In genomic region chr11:40491341-40491740, GRCh38 we compare ENCODE assay signal across 31 cellular contexts.
"Had no signal": no experiment of that assay in that cellular context is flagged by ENCODE, and none has a peak within 500 bp of the region (broad histone marks: within the 10 kb centered on the region; RNA-seq: fewer than 3 reads in every experiment).

No MANE protein-coding gene starts in this region.

- H3K4me1 ChIP-seq: Peyer's patch, SJCRH30 had no signal

- H3K36me3 ChIP-seq: Peyer's patch, SJCRH30 had no signal

- H3K4me3 ChIP-seq: Peyer's patch, SJCRH30, SK-N-MC had no signal

- ATAC-seq: PC-3, Right ventricle myocardium inferior, SK-N-SH treated with all-trans-retinoic acid at 6 μM for 48 hours, T-cell had no signal

- DNase-seq: Karpas-422, KG1, NCI-H1048, NCI-H1092 treated with DMSO at 0.1 percent for 48 hours, NCI-H1105 treated with DMSO at 0.1 percent for 48 hours, NCI-H1417 treated with DMSO at 0.1 percent for 48 hours, NCI-H1436 treated with DMSO at 0.1 percent for 48 hours, NCI-H1694 treated with DMSO at 0.1 percent for 48 hours, NCI-H187 treated with DMSO at 0.1 percent for 48 hours, NCI-H2029, NCI-H2081, NCI-H2171 treated with DMSO at 0.1 percent for 48 hours, NCI-H2227 treated with DMSO at 0.1 percent for 48 hours, NCI-H345, NCI-H446, NCI-H510A treated with DMSO at 0.1 percent for 48 hours, NCI-H524 treated with DMSO at 0.1 percent for 48 hours, NCI-H69, NCI-H748 treated with DMSO at 0.1 percent for 48 hours, NCI-H82, OCI-M1, PC-3, Peyer's patch, SHP77, SIG-M5, SJCRH30, T-cell had no signal

- H3K27ac ChIP-seq: Peyer's patch, RWPE1, SJCRH30, SK-N-MC had no signal

- H3K9me3 ChIP-seq: Peyer's patch, SJCRH30 had no signal

- H3K27me3 ChIP-seq: Peyer's patch had no signal
